Comparison of ENCODE assay signal across 8 cellular contexts in the genomic region with DNA sequence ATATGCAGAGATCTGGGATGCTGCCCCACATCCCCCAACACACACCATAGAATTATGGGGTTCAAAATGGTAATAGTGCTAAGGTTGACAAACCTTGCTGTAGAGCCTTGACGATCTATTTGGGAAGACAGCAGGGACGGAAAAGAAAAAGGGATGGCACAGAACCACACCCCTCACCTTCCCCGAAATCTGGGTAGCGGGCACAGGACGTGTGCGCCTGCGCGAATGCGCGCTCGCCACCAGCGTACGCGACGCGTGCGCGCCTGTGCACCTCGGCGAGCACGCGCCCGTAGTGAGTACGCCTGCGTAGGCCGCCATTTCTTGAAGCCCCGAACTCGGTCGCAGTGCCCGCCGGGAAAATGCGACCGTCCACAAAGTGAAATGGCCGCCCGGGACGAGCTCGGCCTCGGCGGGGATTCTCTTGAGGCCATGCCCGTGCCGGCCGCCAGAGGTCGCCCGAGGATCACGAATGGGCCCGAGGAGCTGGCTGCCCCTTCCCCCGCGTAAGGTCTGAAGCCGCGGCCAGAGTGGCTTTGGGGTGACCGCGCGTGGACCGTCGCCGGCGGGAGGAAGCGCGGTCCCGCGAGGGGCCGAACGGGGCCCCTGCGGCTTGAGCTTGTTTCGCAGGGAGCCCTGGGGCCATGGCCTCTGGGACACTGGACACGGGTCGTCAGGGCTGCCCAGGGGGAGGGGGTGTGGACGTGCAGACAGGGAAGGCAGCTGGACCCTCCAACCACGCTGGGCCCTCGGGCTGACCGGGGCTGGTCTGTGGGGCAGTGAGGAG.
DNase-seq lines count a peak whose midpoint lies in the region; ATAC-seq and FAIRE-seq lines count a peak whose summit lies in the region.

No MANE protein-coding gene starts in this region.

- H3K4me2 ChIP-seq in BLaER1 treated with 17β-estradiol and CSF1 and Interleukin-3, amounts not matched to agents 10 nM and 100 nM: peak overlapping the region; percentile 71 to 84 (median 76)

- ATAC-seq in HG03442 (IDR thresholded peaks at IDR 0.05; ENCODE audit: unreplicated experiment): peak; percentile 92

- H4K20me1 ChIP-seq in BLaER1 treated with 17β-estradiol and CSF1 and Interleukin-3, amounts not matched to agents 10 nM and 100 nM: peaks cover 0 to 30% (median 0%) of the 10 kb centered on the region in 11 experiments; a peak in 6 of 22 replicates

- peaks cover 0 to 18% (median 7%) of the 10 kb centered on the region in 10 experiments; a peak in 9 of 20 replicates for H3K4me1 ChIP-seq in BLaER1 treated with 17β-estradiol and CSF1 and Interleukin-3, amounts not matched to agents 10 nM and 100 nM

- peak overlapping the region; percentile 75 to 88 (median 82) for H3K9ac ChIP-seq in BLaER1 treated with 17β-estradiol and CSF1 and Interleukin-3, amounts not matched to agents 10 nM and 100 nM

- peak; percentile 99 for FAIRE-seq in GM19239 (lab: Jason Lieb, UNC)
- FAIRE-seq in colon (lab: Jason Lieb, UNC): peak; percentile 95

- H3K4me3 ChIP-seq in BLaER1 treated with 17β-estradiol and CSF1 and Interleukin-3, amounts not matched to agents 10 nM and 100 nM: peak overlapping the region; percentile 54 to 75 (median 63)

- no peaks in the 10 kb centered on the region for H3K36me3 ChIP-seq in BLaER1 treated with 17β-estradiol and CSF1 and Interleukin-3, amounts not matched to agents 10 nM and 100 nM

- DNase-seq in GM19239 (ENCODE audit: insufficient read length, low spot score) (peak; percentile 82), NCI-H510A (lab: John Stamatoyannopoulos, UW) (peak; percentile 87), kidney tubule cell (ENCODE audit: low spot score) (peak; percentile 92)
- DNase-seq in activated CD4-positive, alpha-beta T cell treated with anti-CD3 and anti-CD28 coated beads for 4 hours: peak; percentile 88 to 89
- DNase-seq in stimulated activated CD4-positive, alpha-beta T cell treated with anti-CD3 and anti-CD28 coated beads, Interleukin-1b, Interleukin-23, amount 100 ng/mL, for 24 hours (ENCODE audit: low read depth in 4 of 4, low spot score in 1 of 4): peak; percentile 62 to 78 (median 74)

- H3K27ac ChIP-seq in BLaER1 treated with 17β-estradiol and CSF1 and Interleukin-3, amounts not matched to agents 10 nM and 100 nM: peak overlapping the region; percentile 70 to 86 (median 82)

- peaks cover 0 to 12% (median 0%) of the 10 kb centered on the region in 11 experiments; a peak in 5 of 22 replicates for H3K9me3 ChIP-seq in BLaER1 treated with 17β-estradiol and CSF1 and Interleukin-3, amounts not matched to agents 10 nM and 100 nM (replicated peaks in 1 of 11)

- H3K27me3 ChIP-seq in BLaER1 treated with 17β-estradiol and CSF1 and Interleukin-3, amounts not matched to agents 10 nM and 100 nM: peaks cover 79 to 98% (median 92%) of the 10 kb centered on the region in 11 experiments

Comparison
In these comparisons a context has a peak if more than half of its experiments do, and no peak if none do; other contexts are left out.
1. Peak in every context shown above with its lines: DNase-seq, ATAC-seq, H3K4me3 ChIP-seq and H3K27ac ChIP-seq.